ENCODE assay signal across 13 cellular contexts in genomic region chr2:54704238-54704637, GRCh38. TPM values are rescaled to one million over a fixed set of nuclear protein-coding genes. Genes with fewer than 3 reads are reported as not detected.
DNase-seq lines count a peak whose midpoint lies in the region; ATAC-seq and TF ChIP-seq lines count a peak whose summit lies in the region.
"Had no signal": no experiment of that assay in that cellular context is flagged by ENCODE, and none has a peak within 500 bp of the region (broad histone marks: within the 10 kb centered on the region; RNA-seq: fewer than 3 reads in every experiment).

No MANE protein-coding gene starts in this region.

- H3K9me2 ChIP-seq in SK-N-SH = no peaks in the 10 kb centered on the region

- H3K27me3 ChIP-seq in SK-N-SH (ENCODE audit: insufficient read depth) = no peaks in the 10 kb centered on the region

- H3K9ac ChIP-seq in SK-N-SH = no peak overlapping the region

- H3K36me3 ChIP-seq in SK-N-SH (replicated peaks in 1 of 2; ENCODE audit: control insufficient read depth in 1 of 2, insufficient read depth in 2 of 2, low read length in 1 of 2) = no peaks in the 10 kb centered on the region

- ATAC-seq in SK-N-SH treated with all-trans-retinoic acid at 6 μM for 48 hours (no peak), GM19351 (IDR thresholded peaks at IDR 0.05; ENCODE audit: unreplicated experiment) (no peak)
- ATAC-seq: GM23338 had no signal

- WGBS in SK-N-SH (ENCODE audit: low lambda C conversion rate) = 100% methylated on average over 1 of the region's 1 CpG

- no peak overlapping the region for H3K4me3 ChIP-seq in SK-N-SH (ENCODE audit: low read depth in 2 of 2, low read length in 1 of 2)
- H3K4me3 ChIP-seq: GM23338 had no signal

- H3F3A ChIP-seq in SK-N-SH (replicated peaks; ENCODE audit: insufficient read depth) = no peaks in the 10 kb centered on the region

- no peaks in the 10 kb centered on the region for H3K9me3 ChIP-seq in SK-N-SH
- H3K9me3 ChIP-seq: Caco-2 had no signal

- CTCF ChIA-PET in SK-N-SH (lab: Yijun Ruan, JAX) = interaction anchor here (0.6 to 5.0 kb wide), 71 partner anchors 9 to 1281 kb away, joined by 3 to 93 read pairs (median 5); partner anchors contain the start of genes ACYP2 and EML6

- H3K27ac ChIP-seq in SK-N-SH (ENCODE audit: low read depth in 2 of 2, low read length in 1 of 2) (no peak overlapping the region; a peak in 1 of 4 replicates), VCaP (0 out of 2 replicates have a peak overlapping the region, but pooled peaks have one; percentile 4), substantia nigra (ENCODE audit: low read depth, low read length, poor library complexity, severe bottlenecking) (peak overlapping the region; percentile 21)

- DNase-seq in SK-N-SH = peak; percentile 23
- DNase-seq in HT-29 (ENCODE audit: low spot score) = peak; percentile 10
- no peak for DNase-seq in substantia nigra (lab: John Stamatoyannopoulos, UW)
- no peak for DNase-seq in cerebellar nuclear complex (lab: John Stamatoyannopoulos, UW)
- DNase-seq in NCI-H82 (lab: John Stamatoyannopoulos, UW) = no peak
- DNase-seq: CD4-positive, alpha-beta T cell; GF-D8; KG1 had no signal

- no peaks in the 10 kb centered on the region for H3K79me2 ChIP-seq in SK-N-SH (ENCODE audit: insufficient read depth)

- H3K4me1 ChIP-seq in SK-N-SH (ENCODE audit: control insufficient read depth in 1 of 2, insufficient read depth in 2 of 2, low read depth in 1 of 2, low read length in 1 of 2) = no peaks in the 10 kb centered on the region; a peak in 1 of 4 replicates

- no peaks in the 10 kb centered on the region for H4K20me1 ChIP-seq in SK-N-SH (ENCODE audit: insufficient read depth)

- H3K4me2 ChIP-seq in SK-N-SH = no peak overlapping the region
- H3K4me2 ChIP-seq: GM23338 had no signal

- TF ChIP-seq CTCF in SK-N-SH (IDR thresholded peaks at IDR 0.05) = no peak
- no peak for TF ChIP-seq CTCF in VCaP (conservative IDR thresholded peaks at IDR 0.05)

- TF ChIP-seq RAD21 in SK-N-SH (IDR thresholded peaks at IDR 0.05; ENCODE audit: low read length) = no peak

- no peak for TF ChIP-seq EP300 in SK-N-SH (IDR thresholded peaks at IDR 0.05; ENCODE audit: borderline replicate concordance in 1 of 2, low read depth in 1 of 2, low read length in 1 of 2)

- POLR2A ChIA-PET in SK-N-SH (lab: Yijun Ruan, JAX) = interaction anchor here (0.6 to 1.3 kb wide), 3 partner anchors 247 to 885 kb away, joined by 3 read pairs; no protein-coding TSS in a partner anchor

- H2AFZ ChIP-seq in SK-N-SH (ENCODE audit: low read depth) = no peak overlapping the region; the same call in 1 of the 2 replicates
- H2AFZ ChIP-seq: GM23338 had no signal

TF ChIP-seq in SK-N-SH, 30 proteins besides CTCF, POLR2A, EP300 and RAD21 (continues in another document):
- TF ChIP-seq PBX3 (IDR thresholded peaks at IDR 0.05) = no peak
- TF ChIP-seq NFIC (IDR thresholded peaks at IDR 0.05; ENCODE audit: borderline replicate concordance) = no peak
- no peak for TF ChIP-seq GABPA (IDR thresholded peaks at IDR 0.05; ENCODE audit: low read depth)
- TF ChIP-seq TCF12 (IDR thresholded peaks at IDR 0.05) = no peak
- no peak for TF ChIP-seq MEF2A (IDR thresholded peaks at IDR 0.05; ENCODE audit: borderline replicate concordance, low read depth)
- no peak for TF ChIP-seq MXI1 (IDR thresholded peaks at IDR 0.05; ENCODE audit: low read depth, low read length)
- TF ChIP-seq RFX5 (IDR thresholded peaks at IDR 0.05; ENCODE audit: low read length) = no peak
- TF ChIP-seq EZH2phosphoT487 (IDR thresholded peaks at IDR 0.05; ENCODE audit: borderline replicate concordance, low read depth) = no peak
- TF ChIP-seq REST (IDR thresholded peaks at IDR 0.05; ENCODE audit: low read depth, low read length) = no peak
- TF ChIP-seq YY1 (IDR thresholded peaks at IDR 0.05; ENCODE audit: low read depth) = no peak
- TF ChIP-seq TEAD4 (IDR thresholded peaks at IDR 0.05; ENCODE audit: borderline replicate concordance, insufficient read depth) = no peak

TF ChIP-seq in SK-N-SH treated with all-trans-retinoic acid at 6 μM for 48 hours, 23 proteins besides CTCF, POLR2A, EP300 and RAD21:
- TF ChIP-seq PATZ1 (CRISPR knock-in tag; IDR thresholded peaks at IDR 0.05; ENCODE audit: borderline replicate concordance) (no peak), CSDC2 (CRISPR knock-in tag; IDR thresholded peaks at IDR 0.05) (no peak), TCF4 (CRISPR knock-in tag; IDR thresholded peaks at IDR 0.05; ENCODE audit: borderline replicate concordance) (no peak), ZNF8 (CRISPR knock-in tag; IDR thresholded peaks at IDR 0.05) (no peak), ESRRG (CRISPR knock-in tag; IDR thresholded peaks at IDR 0.05) (no peak), TSHZ2 (CRISPR knock-in tag; IDR thresholded peaks at IDR 0.05) (no peak), BACH2 (CRISPR knock-in tag; IDR thresholded peaks at IDR 0.05; ENCODE audit: borderline replicate concordance) (no peak), TOX (CRISPR knock-in tag; IDR thresholded peaks at IDR 0.05; ENCODE audit: borderline replicate concordance) (no peak), SNAI2 (CRISPR knock-in tag; IDR thresholded peaks at IDR 0.05) (no peak), POU6F1 (CRISPR knock-in tag; IDR thresholded peaks at IDR 0.05; ENCODE audit: borderline replicate concordance, low read depth) (no peak), PPARA (CRISPR knock-in tag; IDR thresholded peaks at IDR 0.05; ENCODE audit: borderline replicate concordance) (no peak), ZFP3 (CRISPR knock-in tag; IDR thresholded peaks at IDR 0.05) (no peak)

RNA-seq across cellular contexts. Expression of gene EML6, which starts 19.2 kb away (rescaled TPM):
- polyA plus RNA-seq in SK-N-SH (2012; rRNA removed) = 1.1 and 1.6 TPM in 2 replicates
- polyA plus RNA-seq in SK-N-SH (2012; cell fraction: cytosol; rRNA removed) = 1.2 and 1.3 TPM in 2 replicates
- polyA plus RNA-seq in SK-N-SH (2012; cell fraction: nucleus; rRNA removed) = 4.7 and 5.3 TPM in 2 replicates
- 3.0 and 3.1 TPM in 2 replicates for total RNA-seq in HT-29 (2014; rRNA removed; shearing (Covaris generic))

Comparison
In these comparisons a context has a peak if more than half of its experiments do, and no peak if none do; other contexts are left out.
1. DNase-seq: peak in SK-N-SH (single experiment) and HT-29 (single experiment); none in substantia nigra (0 of 49), cerebellar nuclear complex (0 of 2) and NCI-H82 (single experiment).
2. H3K27ac ChIP-seq: peak in VCaP (single experiment) and substantia nigra (single experiment); none in SK-N-SH (0 of 2).